2 cellular contexts compared by ENCODE assay signal in the genomic region with DNA sequence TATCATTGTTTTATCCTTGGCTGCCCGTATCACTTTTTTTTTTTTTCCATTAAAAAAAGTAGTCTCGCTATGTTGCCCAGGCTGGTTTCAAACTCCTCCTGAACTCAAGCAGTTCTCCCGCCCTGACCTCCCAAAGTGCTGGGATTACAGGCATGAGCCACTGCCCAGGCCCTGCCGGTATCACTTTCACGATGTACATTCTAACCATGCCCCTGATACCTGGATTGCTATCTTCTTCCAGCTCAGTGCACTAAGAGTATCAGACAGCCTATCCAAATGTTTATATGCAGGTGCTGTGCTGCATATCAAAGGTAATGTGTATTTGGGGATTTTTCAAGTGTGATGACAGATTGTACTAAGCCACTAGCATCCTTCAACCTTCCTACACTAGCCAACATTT.
TF ChIP-seq lines count a peak whose summit lies in the region.

No MANE protein-coding gene starts in this region.

TF ChIP-seq in IMR-90, 13 proteins besides CTCF, POLR2A, EP300 and RAD21 (continued from another document):
- TF ChIP-seq, protein P1, sequence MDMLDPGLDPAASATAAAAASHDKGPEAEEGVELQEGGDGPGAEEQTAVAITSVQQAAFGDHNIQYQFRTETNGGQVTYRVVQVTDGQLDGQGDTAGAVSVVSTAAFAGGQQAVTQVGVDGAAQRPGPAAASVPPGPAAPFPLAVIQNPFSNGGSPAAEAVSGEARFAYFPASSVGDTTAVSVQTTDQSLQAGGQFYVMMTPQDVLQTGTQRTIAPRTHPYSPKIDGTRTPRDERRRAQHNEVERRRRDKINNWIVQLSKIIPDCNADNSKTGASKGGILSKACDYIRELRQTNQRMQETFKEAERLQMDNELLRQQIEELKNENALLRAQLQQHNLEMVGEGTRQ (IDR thresholded peaks at IDR 0.05; ENCODE audit: low read depth, low read length), result no peak
- TF ChIP-seq NFE2L2 (IDR thresholded peaks at IDR 0.05; ENCODE audit: low read depth, low read length) (no peak), BHLHE40 (IDR thresholded peaks at IDR 0.05; ENCODE audit: low read depth, low read length) (no peak), RFX5 (IDR thresholded peaks at IDR 0.05; ENCODE audit: low read depth, low read length) (no peak), CEBPB (IDR thresholded peaks at IDR 0.05; ENCODE audit: low read depth, low read length) (no peak), RCOR1 (IDR thresholded peaks at IDR 0.05; ENCODE audit: insufficient replicate concordance, low read length) (no peak), CHD1 (IDR thresholded peaks at IDR 0.05; ENCODE audit: low read depth, low read length) (no peak), MXI1 (IDR thresholded peaks at IDR 0.05; ENCODE audit: borderline replicate concordance, low read depth, low read length) (no peak), SMC3 (IDR thresholded peaks at IDR 0.05; ENCODE audit: low read depth, low read length) (no peak)
- TF ChIP-seq, protein P2, sequence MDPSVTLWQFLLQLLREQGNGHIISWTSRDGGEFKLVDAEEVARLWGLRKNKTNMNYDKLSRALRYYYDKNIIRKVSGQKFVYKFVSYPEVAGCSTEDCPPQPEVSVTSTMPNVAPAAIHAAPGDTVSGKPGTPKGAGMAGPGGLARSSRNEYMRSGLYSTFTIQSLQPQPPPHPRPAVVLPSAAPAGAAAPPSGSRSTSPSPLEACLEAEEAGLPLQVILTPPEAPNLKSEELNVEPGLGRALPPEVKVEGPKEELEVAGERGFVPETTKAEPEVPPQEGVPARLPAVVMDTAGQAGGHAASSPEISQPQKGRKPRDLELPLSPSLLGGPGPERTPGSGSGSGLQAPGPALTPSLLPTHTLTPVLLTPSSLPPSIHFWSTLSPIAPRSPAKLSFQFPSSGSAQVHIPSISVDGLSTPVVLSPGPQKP (IDR thresholded peaks at IDR 0.05; ENCODE audit: borderline replicate concordance, low read depth, low read length), result no peak

TF ChIP-seq in WTC11, 78 proteins besides CTCF, POLR2A, EP300 and RAD21 (continued from another document):
- TF ChIP-seq, protein P3, sequence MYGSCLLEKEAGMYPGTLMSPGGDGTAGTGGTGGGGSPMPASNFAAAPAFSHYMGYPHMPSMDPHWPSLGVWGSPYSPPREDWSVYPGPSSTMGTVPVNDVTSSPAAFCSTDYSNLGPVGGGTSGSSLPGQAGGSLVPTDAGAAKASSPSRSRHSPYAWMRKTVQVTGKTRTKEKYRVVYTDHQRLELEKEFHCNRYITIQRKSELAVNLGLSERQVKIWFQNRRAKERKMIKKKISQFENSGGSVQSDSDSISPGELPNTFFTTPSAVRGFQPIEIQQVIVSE (CRISPR knock-in tag; IDR thresholded peaks at IDR 0.05; ENCODE audit: borderline replicate concordance), result no peak
- TF ChIP-seq, protein P4, sequence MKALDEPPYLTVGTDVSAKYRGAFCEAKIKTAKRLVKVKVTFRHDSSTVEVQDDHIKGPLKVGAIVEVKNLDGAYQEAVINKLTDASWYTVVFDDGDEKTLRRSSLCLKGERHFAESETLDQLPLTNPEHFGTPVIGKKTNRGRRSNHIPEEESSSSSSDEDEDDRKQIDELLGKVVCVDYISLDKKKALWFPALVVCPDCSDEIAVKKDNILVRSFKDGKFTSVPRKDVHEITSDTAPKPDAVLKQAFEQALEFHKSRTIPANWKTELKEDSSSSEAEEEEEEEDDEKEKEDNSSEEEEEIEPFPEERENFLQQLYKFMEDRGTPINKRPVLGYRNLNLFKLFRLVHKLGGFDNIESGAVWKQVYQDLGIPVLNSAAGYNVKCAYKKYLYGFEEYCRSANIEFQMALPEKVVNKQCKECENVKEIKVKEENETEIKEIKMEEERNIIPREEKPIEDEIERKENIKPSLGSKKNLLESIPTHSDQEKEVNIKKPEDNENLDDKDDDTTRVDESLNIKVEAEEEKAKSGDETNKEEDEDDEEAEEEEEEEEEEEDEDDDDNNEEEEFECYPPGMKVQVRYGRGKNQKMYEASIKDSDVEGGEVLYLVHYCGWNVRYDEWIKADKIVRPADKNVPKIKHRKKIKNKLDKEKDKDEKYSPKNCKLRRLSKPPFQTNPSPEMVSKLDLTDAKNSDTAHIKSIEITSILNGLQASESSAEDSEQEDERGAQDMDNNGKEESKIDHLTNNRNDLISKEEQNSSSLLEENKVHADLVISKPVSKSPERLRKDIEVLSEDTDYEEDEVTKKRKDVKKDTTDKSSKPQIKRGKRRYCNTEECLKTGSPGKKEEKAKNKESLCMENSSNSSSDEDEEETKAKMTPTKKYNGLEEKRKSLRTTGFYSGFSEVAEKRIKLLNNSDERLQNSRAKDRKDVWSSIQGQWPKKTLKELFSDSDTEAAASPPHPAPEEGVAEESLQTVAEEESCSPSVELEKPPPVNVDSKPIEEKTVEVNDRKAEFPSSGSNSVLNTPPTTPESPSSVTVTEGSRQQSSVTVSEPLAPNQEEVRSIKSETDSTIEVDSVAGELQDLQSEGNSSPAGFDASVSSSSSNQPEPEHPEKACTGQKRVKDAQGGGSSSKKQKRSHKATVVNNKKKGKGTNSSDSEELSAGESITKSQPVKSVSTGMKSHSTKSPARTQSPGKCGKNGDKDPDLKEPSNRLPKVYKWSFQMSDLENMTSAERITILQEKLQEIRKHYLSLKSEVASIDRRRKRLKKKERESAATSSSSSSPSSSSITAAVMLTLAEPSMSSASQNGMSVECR (CRISPR knock-in tag; IDR thresholded peaks at IDR 0.05; ENCODE audit: borderline replicate concordance), result no peak
- TF ChIP-seq IRF2 (CRISPR knock-in tag; IDR thresholded peaks at IDR 0.05; ENCODE audit: borderline replicate concordance, low read depth) (no peak), JUN (CRISPR knock-in tag; IDR thresholded peaks at IDR 0.05) (no peak)
TF ChIP-seq in WTC11: peak in this region for 0.
